ENCODE assay signal across 16 cellular contexts in genomic region chr12:68280240-68280639, GRCh38. TPM values are rescaled to one million over a fixed set of nuclear protein-coding genes. Genes with fewer than 3 reads are reported as not detected.
DNase-seq lines count a peak whose midpoint lies in the region; ATAC-seq and TF ChIP-seq lines count a peak whose summit lies in the region.
"Had no signal": no experiment of that assay in that cellular context is flagged by ENCODE, and none has a peak within 500 bp of the region (broad histone marks: within the 10 kb centered on the region; RNA-seq: fewer than 3 reads in every experiment).

No MANE protein-coding gene starts in this region.

- H3K27me3 ChIP-seq in GM23338 (ENCODE audit: insufficient read depth), result no peaks in the 10 kb centered on the region
- no peaks in the 10 kb centered on the region for H3K27me3 ChIP-seq in neural progenitor cell
- no peaks in the 10 kb centered on the region for H3K27me3 ChIP-seq in hepatocyte
- H3K27me3 ChIP-seq: BLaER1 had no signal

- H3K27me3 Mint-ChIP-seq in GM23338 (ENCODE audit: insufficient read depth, low read depth, poor library complexity) (no peaks in the 10 kb centered on the region), neural progenitor cell (ENCODE audit: insufficient read depth, low read depth) (no peaks in the 10 kb centered on the region)
- no peaks in the 10 kb centered on the region for H3K27me3 Mint-ChIP-seq in activated T-helper 1 cell treated with anti-CD3 and anti-CD28 coated beads, Interleukin-12 subunit alpha, Interleukin-12 subunit beta, Interleukin-2, Interleukin-4 antibody, amounts not matched to agents 30 ng/mL and 10 ng/mL and 1 ng/mL, durations not matched to agents 14 hours and 24 hours and 36 hours (ENCODE audit: insufficient read depth)
- H3K27me3 Mint-ChIP-seq: CD8-positive, alpha-beta memory T cell had no signal

- intact Hi-C loops in activated T-helper 1 cell treated with anti-CD3 and anti-CD28 coated beads, Interleukin-12 subunit alpha, Interleukin-12 subunit beta, Interleukin-2, Interleukin-4 antibody, amounts not matched to agents 30 ng/mL and 10 ng/mL and 1 ng/mL, durations not matched to agents 14 hours and 24 hours and 36 hours (cut with micrococcal nuclease), result no loop called here

- no peaks in the 10 kb centered on the region for H3K36me3 ChIP-seq in GM23338 (ENCODE audit: insufficient read depth)
- H3K36me3 ChIP-seq in neural progenitor cell, result no peaks in the 10 kb centered on the region
- H3K36me3 ChIP-seq in hepatocyte (replicated peaks; ENCODE audit: insufficient read depth, low read depth), result no peaks in the 10 kb centered on the region
- H3K36me3 ChIP-seq: BLaER1 had no signal

- H3K4me2 ChIP-seq in GM23338, result no peak overlapping the region
- H3K4me2 ChIP-seq in neural progenitor cell, result no peak overlapping the region
- no peak overlapping the region for H3K4me2 ChIP-seq in hepatocyte
- H3K4me2 ChIP-seq: BLaER1 had no signal

- H3F3A ChIP-seq in GM23338 (replicated peaks; ENCODE audit: low read depth) (no peaks in the 10 kb centered on the region), neural progenitor cell (ENCODE audit: low read depth) (peaks cover 12% of the 10 kb centered on the region)

- H3K9me3 ChIP-seq in neural progenitor cell (ENCODE audit: low read depth) (no peaks in the 10 kb centered on the region), hepatocyte (ENCODE audit: low read depth) (no peaks in the 10 kb centered on the region)
- H3K9me3 ChIP-seq: BLaER1, Caco-2 had no signal

- no peak for ATAC-seq in GM23338
- no peak for ATAC-seq in GM21529 (IDR thresholded peaks at IDR 0.05; ENCODE audit: unreplicated experiment)

- 71% methylated on average over 2 of the region's 2 CpGs for WGBS in hepatocyte (ENCODE audit: low lambda C conversion rate, missing lambda C conversion rate)

- H3K4me1 Mint-ChIP-seq in GM23338 (peaks cover 18% of the 10 kb centered on the region), neural progenitor cell (peaks cover 17% of the 10 kb centered on the region)
- peaks cover 62% of the 10 kb centered on the region for H3K4me1 Mint-ChIP-seq in activated T-helper 1 cell treated with anti-CD3 and anti-CD28 coated beads, Interleukin-12 subunit alpha, Interleukin-12 subunit beta, Interleukin-2, Interleukin-4 antibody, amounts not matched to agents 30 ng/mL and 10 ng/mL and 1 ng/mL, durations not matched to agents 14 hours and 24 hours and 36 hours (ENCODE audit: low read depth)

- H2AFZ ChIP-seq in GM23338, result peak overlapping the region; percentile 83; the same call in 1 of the 2 replicates
- H2AFZ ChIP-seq in neural progenitor cell (replicated peaks), result peak overlapping the region; percentile 21
- H2AFZ ChIP-seq in hepatocyte, result no peak overlapping the region
- H2AFZ ChIP-seq: GM23248 had no signal

- no peak for TF ChIP-seq CTCF in GM23338 (conservative IDR thresholded peaks at IDR 0.05; ENCODE audit: low read depth in 2 of 2)
- TF ChIP-seq CTCF in neural progenitor cell (IDR thresholded peaks at IDR 0.05), result no peak
- TF ChIP-seq CTCF in hepatocyte (IDR thresholded peaks at IDR 0.05; ENCODE audit: poor library complexity), result no peak

- H3K27ac Mint-ChIP-seq in GM23338, result no peak overlapping the region
- peak overlapping the region; percentile 5 for H3K27ac Mint-ChIP-seq in activated T-helper 1 cell treated with anti-CD3 and anti-CD28 coated beads, Interleukin-12 subunit alpha, Interleukin-12 subunit beta, Interleukin-2, Interleukin-4 antibody, amounts not matched to agents 30 ng/mL and 10 ng/mL and 1 ng/mL, durations not matched to agents 14 hours and 24 hours and 36 hours
- no peak overlapping the region for H3K27ac Mint-ChIP-seq in neural progenitor cell

- no peak overlapping the region for H3K4me3 ChIP-seq in GM23338
- no peak overlapping the region for H3K4me3 ChIP-seq in neural progenitor cell
- no peak overlapping the region for H3K4me3 ChIP-seq in hepatocyte
- H3K4me3 ChIP-seq: BLaER1, GM23248 had no signal

- H3K79me2 ChIP-seq in GM23338 (replicated peaks; ENCODE audit: insufficient read depth), result no peaks in the 10 kb centered on the region
- H3K79me2 ChIP-seq in neural progenitor cell (ENCODE audit: low read depth), result no peaks in the 10 kb centered on the region
- no peaks in the 10 kb centered on the region for H3K79me2 ChIP-seq in hepatocyte

- no peaks in the 10 kb centered on the region; the same call in 1 of the 2 replicates for H3K9me2 ChIP-seq in GM23338 (ENCODE audit: insufficient read depth)
- H3K9me2 ChIP-seq in hepatocyte (replicated peaks; ENCODE audit: insufficient read depth), result no peaks in the 10 kb centered on the region

- H3K36me3 Mint-ChIP-seq in GM23338 (ENCODE audit: low read depth), result no peaks in the 10 kb centered on the region
- H3K36me3 Mint-ChIP-seq in activated T-helper 1 cell treated with anti-CD3 and anti-CD28 coated beads, Interleukin-12 subunit alpha, Interleukin-12 subunit beta, Interleukin-2, Interleukin-4 antibody, amounts not matched to agents 30 ng/mL and 10 ng/mL and 1 ng/mL, durations not matched to agents 14 hours and 24 hours and 36 hours (ENCODE audit: low read depth), result no peaks in the 10 kb centered on the region
- H3K36me3 Mint-ChIP-seq in neural progenitor cell, result no peaks in the 10 kb centered on the region
- H3K36me3 Mint-ChIP-seq: CD8-positive, alpha-beta memory T cell had no signal

- H3K9ac ChIP-seq in neural progenitor cell, result no peak overlapping the region
- H3K9ac ChIP-seq: BLaER1, GM23248 had no signal

- peak; percentile 12 for DNase-seq in NCI-H2171 treated with DMSO at 0.1 percent for 48 hours (lab: John Stamatoyannopoulos, UW)
- no peak for DNase-seq in NCI-H2171 (lab: John Stamatoyannopoulos, UW)
- DNase-seq in GM23338 (ENCODE audit: low spot score), result no peak
- no peak for DNase-seq in activated T-helper 1 cell treated with anti-CD3 and anti-CD28 coated beads, Interleukin-12 subunit alpha, Interleukin-12 subunit beta, Interleukin-2, Interleukin-4 antibody, amounts not matched to agents 30 ng/mL and 10 ng/mL and 1 ng/mL, durations not matched to agents 14 hours and 24 hours and 36 hours (ENCODE audit: low spot score)
- DNase-seq in neural progenitor cell (ENCODE audit: low spot score), result no peak
- DNase-seq in hepatocyte (ENCODE audit: low spot score), result no peak
- DNase-seq: 8988T; AML-193; Caco-2; CD8-positive, alpha-beta memory T cell; GM23248; H7 had no signal

- no peak overlapping the region for H3K4me3 Mint-ChIP-seq in GM23338
- no peak overlapping the region for H3K4me3 Mint-ChIP-seq in activated T-helper 1 cell treated with anti-CD3 and anti-CD28 coated beads, Interleukin-12 subunit alpha, Interleukin-12 subunit beta, Interleukin-2, Interleukin-4 antibody, amounts not matched to agents 30 ng/mL and 10 ng/mL and 1 ng/mL, durations not matched to agents 14 hours and 24 hours and 36 hours
- no peak overlapping the region for H3K4me3 Mint-ChIP-seq in neural progenitor cell
- H3K4me3 Mint-ChIP-seq: CD8-positive, alpha-beta memory T cell had no signal

- H3K4me1 ChIP-seq in GM23338 (ENCODE audit: insufficient read depth) (peaks cover 7% of the 10 kb centered on the region; the same call in 1 of the 2 replicates), neural progenitor cell (peaks cover 20% of the 10 kb centered on the region), hepatocyte (ENCODE audit: insufficient read depth) (no peaks in the 10 kb centered on the region)
- H3K4me1 ChIP-seq: BLaER1, Caco-2 had no signal

- H3K27ac ChIP-seq in GM23338 (ENCODE audit: low read depth), result no peak overlapping the region
- H3K27ac ChIP-seq in neural progenitor cell, result no peak overlapping the region
- no peak overlapping the region for H3K27ac ChIP-seq in hepatocyte
- H3K27ac ChIP-seq: BLaER1, GM23248, HL-60 had no signal

- H3K9me3 Mint-ChIP-seq in GM23338, result no peaks in the 10 kb centered on the region
- no peaks in the 10 kb centered on the region for H3K9me3 Mint-ChIP-seq in activated T-helper 1 cell treated with anti-CD3 and anti-CD28 coated beads, Interleukin-12 subunit alpha, Interleukin-12 subunit beta, Interleukin-2, Interleukin-4 antibody, amounts not matched to agents 30 ng/mL and 10 ng/mL and 1 ng/mL, durations not matched to agents 14 hours and 24 hours and 36 hours
- H3K9me3 Mint-ChIP-seq in neural progenitor cell, result no peaks in the 10 kb centered on the region
- H3K9me3 Mint-ChIP-seq: CD8-positive, alpha-beta memory T cell had no signal

- H4K20me1 ChIP-seq in GM23338 (replicated peaks; ENCODE audit: insufficient read depth) (no peaks in the 10 kb centered on the region), neural progenitor cell (ENCODE audit: low read depth) (no peaks in the 10 kb centered on the region), hepatocyte (ENCODE audit: insufficient read depth, poor library complexity, severe bottlenecking) (no peaks in the 10 kb centered on the region)
- H4K20me1 ChIP-seq: BLaER1 had no signal

TF ChIP-seq in GM23338, 12 proteins besides CTCF, POLR2A, EP300 and RAD21 (continues in another document):
- TF ChIP-seq ZNF114 (CRISPR knock-in tag; IDR thresholded peaks at IDR 0.05), result no peak

RNA-seq across cellular contexts. Expression of gene IL22, which starts 26.8 kb away (rescaled TPM):
- total RNA-seq in GM23338 (2014; rRNA removed; shearing (Covaris generic)), result not detected in 2 replicates
- not detected in 2 replicates for polyA plus RNA-seq in GM23338 (2016; fragmentation: Nextera tagmentation; extraction: Ambion mirVana)
- total RNA-seq in activated T-helper 1 cell treated with anti-CD3 and anti-CD28 coated beads, Interleukin-12 subunit alpha, Interleukin-12 subunit beta, Interleukin-2, Interleukin-4 antibody, amounts not matched to agents 30 ng/mL and 10 ng/mL and 1 ng/mL, durations not matched to agents 14 hours and 24 hours and 36 hours, result 3.4 TPM in 2 replicates
- not detected in 2 replicates for total RNA-seq in neural progenitor cell (ENCODE audit: low replicate concordance)
- total RNA-seq in hepatocyte, result not detected in 2 replicates
- polyA plus RNA-seq in hepatocyte, result not detected in 2 replicates
- total RNA-seq: Caco-2, Daoy, GM23248, H7 had no signal
- polyA plus RNA-seq: CD8-positive, alpha-beta memory T cell; GM23248 had no signal

RNA-seq across cellular contexts. Expression of gene MDM1, which starts 51.9 kb away (rescaled TPM):
- total RNA-seq in GM23338 (2014; rRNA removed; shearing (Covaris generic)), result 18.9 and 23.3 TPM in 2 replicates
- polyA plus RNA-seq in GM23338 (2016; fragmentation: Nextera tagmentation; extraction: Ambion mirVana), result 11.6 and 13.6 TPM in 2 replicates
- 26.8 and 29.9 TPM in 2 replicates for total RNA-seq in activated T-helper 1 cell treated with anti-CD3 and anti-CD28 coated beads, Interleukin-12 subunit alpha, Interleukin-12 subunit beta, Interleukin-2, Interleukin-4 antibody, amounts not matched to agents 30 ng/mL and 10 ng/mL and 1 ng/mL, durations not matched to agents 14 hours and 24 hours and 36 hours
- 33.7 and 47.2 TPM in 2 replicates for total RNA-seq in neural progenitor cell (ENCODE audit: low replicate concordance)
- 8.4 and 14.9 TPM in 2 replicates for total RNA-seq in hepatocyte
- 3.6 and 4.8 TPM in 2 replicates for polyA plus RNA-seq in hepatocyte

RNA-seq across cellular contexts. Expression of gene IL26, which starts 54.6 kb away (rescaled TPM):
- total RNA-seq in GM23338 (2014; rRNA removed; shearing (Covaris generic)), result not detected in 2 replicates
- polyA plus RNA-seq in GM23338 (2016; fragmentation: Nextera tagmentation; extraction: Ambion mirVana), result not detected in 2 replicates
- 6.9 and 8.1 TPM in 2 replicates for total RNA-seq in activated T-helper 1 cell treated with anti-CD3 and anti-CD28 coated beads, Interleukin-12 subunit alpha, Interleukin-12 subunit beta, Interleukin-2, Interleukin-4 antibody, amounts not matched to agents 30 ng/mL and 10 ng/mL and 1 ng/mL, durations not matched to agents 14 hours and 24 hours and 36 hours
- not detected in 2 replicates for total RNA-seq in neural progenitor cell (ENCODE audit: low replicate concordance)
- not detected in 2 replicates for total RNA-seq in hepatocyte
- polyA plus RNA-seq in hepatocyte, result not detected in 2 replicates
- total RNA-seq: Caco-2, Daoy, GM23248, H7 had no signal
- polyA plus RNA-seq: GM23248 had no signal
